Comparison of ENCODE assay signal across 9 cellular contexts in genomic region chr12:45988259-45988658, GRCh38. TPM values are rescaled to one million over a fixed set of nuclear protein-coding genes. Genes with fewer than 3 reads are reported as not detected.
DNase-seq lines count a peak whose midpoint lies in the region; ATAC-seq and TF ChIP-seq lines count a peak whose summit lies in the region.
"Had no signal": no experiment of that assay in that cellular context is flagged by ENCODE, and none has a peak within 500 bp of the region (broad histone marks: within the 10 kb centered on the region; RNA-seq: fewer than 3 reads in every experiment).

No MANE protein-coding gene starts in this region.

- H3K9me3 ChIP-seq in CD4-positive, alpha-beta memory T cell (ENCODE audit: control insufficient read depth in 1 of 2, low read length in 2 of 2) = no peaks in the 10 kb centered on the region
- H3K9me3 ChIP-seq in HUES48 (ENCODE audit: control insufficient read depth, insufficient read depth, low read length) (no peaks in the 10 kb centered on the region), Peyer's patch (no peaks in the 10 kb centered on the region)
- no peaks in the 10 kb centered on the region for H3K9me3 ChIP-seq in naive thymus-derived CD4-positive, alpha-beta T cell (ENCODE audit: control insufficient read depth in 2 of 3, low read length in 3 of 3)

- H3K9ac ChIP-seq in HUES48 (ENCODE audit: low read depth, low read length) = no peak overlapping the region

- peaks cover 7% of the 10 kb centered on the region for H3K36me3 ChIP-seq in CD4-positive, alpha-beta memory T cell (ENCODE audit: insufficient read depth, low read length)
- H3K36me3 ChIP-seq in HUES48 (ENCODE audit: control insufficient read depth, insufficient read depth, low read length) (peaks cover 14% of the 10 kb centered on the region; the same call in 1 of the 2 replicates), Peyer's patch (no peaks in the 10 kb centered on the region)
- H3K36me3 ChIP-seq in naive thymus-derived CD4-positive, alpha-beta T cell (ENCODE audit: control insufficient read depth in 2 of 3, insufficient read depth in 3 of 3, low read length in 3 of 3) = peaks cover 0 to 7% (median 0%) of the 10 kb centered on the region in 3 experiments

- H3K4me3 ChIP-seq in CD4-positive, alpha-beta memory T cell (ENCODE audit: low read length in 2 of 2) = no peak overlapping the region
- H3K4me3 ChIP-seq in HUES48 (ENCODE audit: low read depth, low read length) (peak overlapping the region; percentile 93), astrocyte of the spinal cord (ENCODE audit: low read depth, low read length) (no peak overlapping the region), Peyer's patch (peak overlapping the region in 1 of 4 donors; percentile 94)
- H3K4me3 ChIP-seq in naive thymus-derived CD4-positive, alpha-beta T cell (ENCODE audit: low read length) = peak overlapping the region; percentile 18

- intact Hi-C loops in CD4-positive, alpha-beta memory T cell (cut with micrococcal nuclease) = no loop called here
- intact Hi-C loops in naive thymus-derived CD4-positive, alpha-beta T cell (cut with micrococcal nuclease) = loop anchor here in 1 of 2 donors (10.0 kb wide), 1 partner anchor 443 kb away; no protein-coding TSS in a partner anchor

- peaks cover 0 to 3% (median 0%) of the 10 kb centered on the region in 8 donors for H3K9me3 Mint-ChIP-seq in CD4-positive, alpha-beta memory T cell
- H3K9me3 Mint-ChIP-seq in naive thymus-derived CD4-positive, alpha-beta T cell = peaks cover 0 to 5% (median 0%) of the 10 kb centered on the region in 11 donors

- peak overlapping the region in 5 of 7 donors; percentile 13 to 96 (median 68) for H3K27ac Mint-ChIP-seq in CD4-positive, alpha-beta memory T cell
- peak overlapping the region in 5 of 9 donors; percentile 16 to 100 (median 43) for H3K27ac Mint-ChIP-seq in naive thymus-derived CD4-positive, alpha-beta T cell

- peaks cover 7 to 44% of the 10 kb centered on the region in 2 donors for H3K36me3 Mint-ChIP-seq in CD4-positive, alpha-beta memory T cell
- H3K36me3 Mint-ChIP-seq in naive thymus-derived CD4-positive, alpha-beta T cell = peaks cover 8 to 35% (median 17%) of the 10 kb centered on the region in 5 donors

- TF ChIP-seq CTCF in astrocyte of the spinal cord (IDR thresholded peaks at IDR 0.05; ENCODE audit: low read depth, low read length) = no peak
- no peak for TF ChIP-seq CTCF in Peyer's patch (IDR thresholded peaks at IDR 0.05)

- H3K4me1 Mint-ChIP-seq in CD4-positive, alpha-beta memory T cell = peaks cover 55 to 83% (median 62%) of the 10 kb centered on the region in 4 donors
- peaks cover 56 to 77% (median 69%) of the 10 kb centered on the region in 7 donors for H3K4me1 Mint-ChIP-seq in naive thymus-derived CD4-positive, alpha-beta T cell

- DNase-seq in CD4-positive, alpha-beta memory T cell = no peak
- DNase-seq in astrocyte of the spinal cord (ENCODE audit: low read depth, low spot score) = peak; percentile 24
- no peak for DNase-seq in naive thymus-derived CD4-positive, alpha-beta T cell
- no peak for DNase-seq in stimulated activated CD4-positive, alpha-beta T cell treated with anti-CD3 and anti-CD28 coated beads, Interleukin-1b, Interleukin-23, amount 100 ng/mL, for 48 hours
- DNase-seq in Peyer's patch = no peak
- DNase-seq in dedifferentiated amniotic fluid mesenchymal stem cell (ENCODE audit: extremely low spot score) = no peak
- DNase-seq: effector memory CD4-positive, alpha-beta T cell had no signal

- peak overlapping the region; percentile 99 for H3K27ac ChIP-seq in CD4-positive, alpha-beta memory T cell (ENCODE audit: low read depth, low read length)
- no peak overlapping the region for H3K27ac ChIP-seq in HUES48 (ENCODE audit: low read depth, low read length)
- no peak overlapping the region for H3K27ac ChIP-seq in naive thymus-derived CD4-positive, alpha-beta T cell (ENCODE audit: low read depth, low read length)
- peak overlapping the region in 1 of 4 donors; percentile 66 for H3K27ac ChIP-seq in Peyer's patch

- no peak for TF ChIP-seq POLR2A in Peyer's patch (IDR thresholded peaks at IDR 0.05)

- CTCF ChIA-PET in CD4-positive, alpha-beta memory T cell (lab: Charles Lee; ENCODE audit: partially characterized antibody) = interaction anchor here (1.2 kb wide), 1 partner anchor 82 kb away, joined by 3 read pairs; no protein-coding TSS in a partner anchor
- CTCF ChIA-PET in naive thymus-derived CD4-positive, alpha-beta T cell (lab: Charles Lee) = interaction anchor here (0.6 kb wide), 1 partner anchor 942 kb away, joined by 3 read pairs; no protein-coding TSS in a partner anchor

- H3K4me1 ChIP-seq in CD4-positive, alpha-beta memory T cell (ENCODE audit: insufficient read depth, low read length) = peaks cover 62% of the 10 kb centered on the region
- H3K4me1 ChIP-seq in HUES48 (ENCODE audit: control insufficient read depth, insufficient read depth, low read length) (peaks cover 30% of the 10 kb centered on the region), Peyer's patch (peaks cover 3 to 40% (median 21%) of the 10 kb centered on the region in 4 donors)
- peaks cover 40 to 44% of the 10 kb centered on the region in 2 donors for H3K4me1 ChIP-seq in naive thymus-derived CD4-positive, alpha-beta T cell (ENCODE audit: control insufficient read depth in 2 of 2, insufficient read depth in 2 of 2, low read length in 2 of 2)

- H3K27me3 Mint-ChIP-seq in CD4-positive, alpha-beta memory T cell = peaks cover 0 to 4% of the 10 kb centered on the region in 2 donors
- peaks cover 0 to 4% (median 0%) of the 10 kb centered on the region in 5 donors for H3K27me3 Mint-ChIP-seq in naive thymus-derived CD4-positive, alpha-beta T cell

- POLR2A ChIA-PET in CD4-positive, alpha-beta memory T cell (lab: Charles Lee; ENCODE audit: partially characterized antibody) = interaction anchor here (5.9 kb wide), 1 partner anchor 259 kb away, joined by 89 read pairs; the partner anchor contains the start of gene ARID2
- POLR2A ChIA-PET in naive thymus-derived CD4-positive, alpha-beta T cell (lab: Charles Lee) = interaction anchor here (5.0 kb wide), 1 partner anchor 260 kb away, joined by 48 read pairs; the partner anchor contains the start of gene ARID2

- no peak for ATAC-seq in naive thymus-derived CD4-positive, alpha-beta T cell
- ATAC-seq in HG03432 (IDR thresholded peaks at IDR 0.05; ENCODE audit: unreplicated experiment) = no peak

- peak overlapping the region; percentile 54 to 99 (median 92) for H3K4me3 Mint-ChIP-seq in CD4-positive, alpha-beta memory T cell
- peak overlapping the region; percentile 14 to 99 (median 80) for H3K4me3 Mint-ChIP-seq in naive thymus-derived CD4-positive, alpha-beta T cell

- H3K27me3 ChIP-seq in CD4-positive, alpha-beta memory T cell (ENCODE audit: insufficient read depth, low read length) = no peaks in the 10 kb centered on the region
- no peaks in the 10 kb centered on the region for H3K27me3 ChIP-seq in HUES48 (ENCODE audit: control insufficient read depth, insufficient read depth, low read length)
- no peaks in the 10 kb centered on the region for H3K27me3 ChIP-seq in naive thymus-derived CD4-positive, alpha-beta T cell (ENCODE audit: control insufficient read depth in 2 of 2, insufficient read depth in 2 of 2, low read length in 2 of 2)
- H3K27me3 ChIP-seq in Peyer's patch = no peaks in the 10 kb centered on the region

- in situ Hi-C loops in astrocyte of the spinal cord (cut with HindIII; ENCODE audit: low sequenced_read_pairs) = no loop called here

RNA-seq across cellular contexts. Expression of gene SCAF11, which starts 2.1 kb away (rescaled TPM):
- total RNA-seq in CD4-positive, alpha-beta memory T cell = 100 to 1,000 TPM; 212 to 236 TPM
- 100 to 1,000 TPM in 1 of 2 donors, 10 to 100 TPM in 1; 62.4 to 127 TPM for polyA plus RNA-seq in CD4-positive, alpha-beta memory T cell
- total RNA-seq in naive thymus-derived CD4-positive, alpha-beta T cell = 100 to 1,000 TPM; 144 to 194 (median 165) TPM
- polyA plus RNA-seq in naive thymus-derived CD4-positive, alpha-beta T cell = 100 to 1,000 TPM in 1 of 2 donors, 10 to 100 TPM in 1; 96.9 to 105 TPM
- total RNA-seq in Peyer's patch = 100 to 1,000 TPM in 3 of 4 donors, 10 to 100 TPM in 1; 93.3 to 277 (median 210) TPM

Comparison
In these comparisons a context has a peak if more than half of its experiments do, and no peak if none do; other contexts are left out.
1. H3K4me3 ChIP-seq: peak in HUES48 (single experiment) and naive thymus-derived CD4-positive, alpha-beta T cell (single experiment); none in CD4-positive, alpha-beta memory T cell (0 of 2) and astrocyte of the spinal cord (single experiment).